ENCODE assay signal across 12 cellular contexts in the genomic region with DNA sequence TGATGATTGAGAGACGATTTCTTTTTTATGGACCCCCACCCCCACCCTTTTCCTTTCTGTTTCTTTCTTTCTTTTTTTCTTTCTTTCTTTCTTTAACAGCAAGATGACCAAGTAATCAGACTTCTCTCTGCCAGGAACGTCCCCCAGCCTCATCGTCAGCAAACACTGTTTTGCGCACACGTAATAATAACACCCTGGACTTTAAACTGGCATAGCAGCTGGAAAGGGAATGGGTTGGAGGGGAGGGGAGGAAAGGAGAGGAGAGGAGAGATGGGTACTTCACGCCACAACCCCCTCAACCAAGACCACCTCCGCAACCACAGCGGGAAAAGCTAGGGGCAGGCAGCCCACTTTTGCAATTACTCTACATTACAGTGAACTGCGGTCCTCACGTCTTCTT. TPM values are rescaled to one million over a fixed set of nuclear protein-coding genes. Genes with fewer than 3 reads are reported as not detected.
DNase-seq lines count a peak whose midpoint lies in the region; ATAC-seq and TF ChIP-seq lines count a peak whose summit lies in the region.
"Had no signal": no experiment of that assay in that cellular context is flagged by ENCODE, and none has a peak within 500 bp of the region (broad histone marks: within the 10 kb centered on the region; RNA-seq: fewer than 3 reads in every experiment).

No MANE protein-coding gene starts in this region.

- DNase-seq in left ventricle myocardium inferior (no peak), cardiac septum (ENCODE audit: low spot score) (no peak), endodermal cell (no peak), nephron progenitor cell (no peak), CD14-positive monocyte (ENCODE audit: low spot score) (no peak)
- DNase-seq: activated T-cell treated with anti-CD3 and anti-CD28 coated beads, Interleukin-2, amount 50 U/mL, for 72 hours; NCI-H2171; RPMI8226 had no signal

- peaks cover 17% of the 10 kb centered on the region for H3K4me1 Mint-ChIP-seq in endodermal cell
- H3K4me1 Mint-ChIP-seq in nephron progenitor cell = peaks cover 22% of the 10 kb centered on the region
- peaks cover 4% of the 10 kb centered on the region for H3K4me1 Mint-ChIP-seq in CD14-positive monocyte

- H3K27me3 Mint-ChIP-seq in endodermal cell (ENCODE audit: insufficient read depth) (peaks cover 55% of the 10 kb centered on the region), nephron progenitor cell (ENCODE audit: low read depth, poor library complexity) (peaks cover 53% of the 10 kb centered on the region), CD14-positive monocyte (ENCODE audit: low read depth in 3 of 3) (peaks cover 31 to 45% (median 36%) of the 10 kb centered on the region in 3 donors)

- no peak overlapping the region for H3K9ac ChIP-seq in endodermal cell (ENCODE audit: extremely low read depth, low read length, poor library complexity, severe bottlenecking)

- no peaks in the 10 kb centered on the region for H3K36me3 Mint-ChIP-seq in endodermal cell (ENCODE audit: low read depth)
- H3K36me3 Mint-ChIP-seq in nephron progenitor cell (ENCODE audit: low read depth) = no peaks in the 10 kb centered on the region
- H3K36me3 Mint-ChIP-seq in CD14-positive monocyte = peaks cover 2 to 3% of the 10 kb centered on the region in 2 donors

- H3K4me3 ChIP-seq in left ventricle myocardium inferior = peak overlapping the region; percentile 57
- H3K4me3 ChIP-seq in endodermal cell (ENCODE audit: low read length) = peak overlapping the region; percentile 85
- peak overlapping the region; percentile 36 for H3K4me3 ChIP-seq in urinary bladder (ENCODE audit: low read depth, low read length)

- H3K27ac ChIP-seq in left ventricle myocardium inferior (replicated peaks) = no peak overlapping the region
- H3K27ac ChIP-seq in endodermal cell (ENCODE audit: low read depth, low read length) = no peak overlapping the region
- no peak overlapping the region for H3K27ac ChIP-seq in urinary bladder (ENCODE audit: low read depth)

- peaks cover 16% of the 10 kb centered on the region for H3K4me1 ChIP-seq in left ventricle myocardium inferior
- H3K4me1 ChIP-seq in endodermal cell (ENCODE audit: control insufficient read depth, insufficient read depth, low read length) = no peaks in the 10 kb centered on the region
- H3K4me1 ChIP-seq in urinary bladder (ENCODE audit: insufficient read depth) = no peaks in the 10 kb centered on the region

- H3K4me3 Mint-ChIP-seq in endodermal cell = peak overlapping the region; percentile 63
- peak overlapping the region; percentile 94 for H3K4me3 Mint-ChIP-seq in nephron progenitor cell
- H3K4me3 Mint-ChIP-seq in CD14-positive monocyte = peak overlapping the region in 1 of 2 donors; percentile 89

- H3K27me3 ChIP-seq in left ventricle myocardium inferior (ENCODE audit: low read depth) (peaks cover 83% of the 10 kb centered on the region), endodermal cell (ENCODE audit: control insufficient read depth, insufficient read depth, low read length, poor library complexity, severe bottlenecking) (peaks cover 71% of the 10 kb centered on the region)

- TF ChIP-seq CTCF in left ventricle myocardium inferior (IDR thresholded peaks at IDR 0.05; ENCODE audit: borderline replicate concordance) (no peak), endodermal cell (conservative IDR thresholded peaks at IDR 0.05) (no peak), nephron progenitor cell (IDR thresholded peaks at IDR 0.05) (no peak), CD14-positive monocyte (IDR thresholded peaks at IDR 0.05) (no peak)

- no peak for ATAC-seq in GM18909 (IDR thresholded peaks at IDR 0.05; ENCODE audit: poor library complexity, unreplicated experiment)
- no peak for ATAC-seq in GM18498 (IDR thresholded peaks at IDR 0.05; ENCODE audit: unreplicated experiment)
- ATAC-seq: activated T-cell treated with anti-CD3 and anti-CD28 coated beads, Interleukin-2, amount 50 U/mL, for 72 hours had no signal

- intact Hi-C loops in left ventricle myocardium inferior (cut with micrococcal nuclease) (no loop called here), cardiac septum (cut with DNase I) (no loop called here), CD14-positive monocyte (cut with micrococcal nuclease) (no loop called here)

- H3K9me3 Mint-ChIP-seq in endodermal cell (no peaks in the 10 kb centered on the region), nephron progenitor cell (no peaks in the 10 kb centered on the region), CD14-positive monocyte (peaks cover 0 to 12% (median 8%) of the 10 kb centered on the region in 7 donors)
- H3K9me3 Mint-ChIP-seq: activated T-cell treated with anti-CD3 and anti-CD28 coated beads, Interleukin-2, amount 50 U/mL, for 72 hours had no signal

- no peak overlapping the region for H3K27ac Mint-ChIP-seq in endodermal cell
- H3K27ac Mint-ChIP-seq in nephron progenitor cell = no peak overlapping the region
- H3K27ac Mint-ChIP-seq in CD14-positive monocyte = no peak overlapping the region
- H3K27ac Mint-ChIP-seq: activated T-cell treated with anti-CD3 and anti-CD28 coated beads, Interleukin-2, amount 50 U/mL, for 72 hours had no signal

- H3K9me3 ChIP-seq in left ventricle myocardium inferior (replicated peaks) (no peaks in the 10 kb centered on the region), endodermal cell (ENCODE audit: control insufficient read depth, low read length) (no peaks in the 10 kb centered on the region)

- WGBS in endodermal cell (ENCODE audit: insufficient coverage in 1 of 2, insufficient read length in 1 of 2), 2 experiments = 13% methylated on average over 10 of the region's 10 CpGs; no CpG with 5 or more reads in 1 of the 2 experiments
- WGBS in urinary bladder = 6% methylated on average over 10 of the region's 10 CpGs

- H3K36me3 ChIP-seq in left ventricle myocardium inferior (no peaks in the 10 kb centered on the region), endodermal cell (ENCODE audit: control insufficient read depth, insufficient read depth, low read length) (no peaks in the 10 kb centered on the region), urinary bladder (ENCODE audit: insufficient read depth) (no peaks in the 10 kb centered on the region)

RNA-seq across cellular contexts. Expression of gene GABRA2, which starts 1.1 kb away (rescaled TPM):
- total RNA-seq in left ventricle myocardium inferior (0.27 TPM), cardiac septum (0.22 TPM), endodermal cell (under 1 TPM; 0.09 to 0.13 TPM), urinary bladder (3.6 TPM)
- 0.96 TPM for polyA plus RNA-seq in endodermal cell (2013, experiment 1 of 2)
- 0.70 TPM for polyA plus RNA-seq in endodermal cell (2013, experiment 2 of 2)
- polyA plus RNA-seq in urinary bladder (0.43 TPM), CD14-positive monocyte (not detected)
- total RNA-seq: activated T-cell treated with anti-CD3 and anti-CD28 coated beads, Interleukin-2, amount 50 U/mL, for 72 hours; LHCN-M2 had no signal
